ENCODE assay signal across 20 cellular contexts in genomic region chr12:42933461-42934081, GRCh38.
"Had no signal": no experiment of that assay in that cellular context is flagged by ENCODE, and none has a peak within 500 bp of the region (broad histone marks: within the 10 kb centered on the region; RNA-seq: fewer than 3 reads in every experiment).

No MANE protein-coding gene starts in this region.

- H3K36me3 ChIP-seq: brain microvascular endothelial cell, colonic mucosa, gastroesophageal sphincter, heart right ventricle, tibial nerve, vagina had no signal

- H3K27me3 Mint-ChIP-seq: activated CD4-positive, alpha-beta T cell treated with anti-CD3 and anti-CD28 coated beads, Interleukin-2, amount 10 ng/mL, durations not matched to agents 24 days and 14 days; activated CD8-positive, alpha-beta T cell treated with anti-CD3 and anti-CD28 coated beads for 36 hours; activated naive CD4-positive, alpha-beta T cell treated with anti-CD3 and anti-CD28 coated beads, Interleukin-2, amount 10 ng/mL, durations not matched to agents 7 days and 5 days; activated naive CD8-positive, alpha-beta T cell treated with anti-CD3 and anti-CD28 coated beads, Interleukin-2, amount 50 U/mL, for 24 hours; central memory CD8-positive, alpha-beta T cell; progenitor cell of endocrine pancreas; stimulated activated naive CD8-positive, alpha-beta T cell treated with anti-CD3 and anti-CD28 coated beads, Interleukin-15, Interleukin-2, amounts not matched to agents 100 ng/mL and 50 ng/mL, for 24 hours had no signal

- H3K4me3 ChIP-seq: colonic mucosa, gastroesophageal sphincter, heart right ventricle, lung, tibial nerve, vagina had no signal

- H3K4me3 Mint-ChIP-seq: activated CD4-positive, alpha-beta T cell treated with anti-CD3 and anti-CD28 coated beads, Interleukin-2, amount 10 ng/mL, durations not matched to agents 24 days and 14 days; activated CD8-positive, alpha-beta T cell treated with anti-CD3 and anti-CD28 coated beads for 36 hours; activated naive CD4-positive, alpha-beta T cell treated with anti-CD3 and anti-CD28 coated beads, Interleukin-2, amount 10 ng/mL, durations not matched to agents 7 days and 5 days; activated naive CD8-positive, alpha-beta T cell treated with anti-CD3 and anti-CD28 coated beads, Interleukin-2, amount 50 U/mL, for 24 hours; activated T-cell treated with anti-CD3 and anti-CD28 coated beads, Interleukin-2, amount 50 U/mL, for 4 hours; central memory CD8-positive, alpha-beta T cell; nephron progenitor cell; stimulated activated naive CD8-positive, alpha-beta T cell treated with anti-CD3 and anti-CD28 coated beads, Interleukin-15, Interleukin-2, amounts not matched to agents 100 ng/mL and 50 ng/mL, for 24 hours had no signal

- H3K36me3 Mint-ChIP-seq: activated naive CD4-positive, alpha-beta T cell treated with anti-CD3 and anti-CD28 coated beads, Interleukin-2, amount 10 ng/mL, durations not matched to agents 7 days and 5 days had no signal

- H3K27ac Mint-ChIP-seq: activated CD4-positive, alpha-beta T cell treated with anti-CD3 and anti-CD28 coated beads, Interleukin-2, amount 10 ng/mL, durations not matched to agents 24 days and 14 days; activated CD8-positive, alpha-beta T cell treated with anti-CD3 and anti-CD28 coated beads for 36 hours; activated naive CD4-positive, alpha-beta T cell treated with anti-CD3 and anti-CD28 coated beads, Interleukin-2, amount 10 ng/mL, durations not matched to agents 7 days and 5 days; activated naive CD8-positive, alpha-beta T cell treated with anti-CD3 and anti-CD28 coated beads, Interleukin-2, amount 50 U/mL, for 24 hours; nephron progenitor cell; progenitor cell of endocrine pancreas; stimulated activated naive CD8-positive, alpha-beta T cell treated with anti-CD3 and anti-CD28 coated beads, Interleukin-15, Interleukin-2, amounts not matched to agents 100 ng/mL and 50 ng/mL, for 24 hours had no signal

- H3K27ac ChIP-seq: brain microvascular endothelial cell, colonic mucosa, gastroesophageal sphincter, heart right ventricle, tibial nerve, vagina had no signal

- DNase-seq: activated CD4-positive, alpha-beta T cell treated with anti-CD3 and anti-CD28 coated beads, Interleukin-2, amount 10 ng/mL, durations not matched to agents 24 days and 14 days; activated CD8-positive, alpha-beta T cell treated with anti-CD3 and anti-CD28 coated beads for 36 hours; activated naive CD4-positive, alpha-beta T cell treated with anti-CD3 and anti-CD28 coated beads, Interleukin-2, amount 10 ng/mL, durations not matched to agents 7 days and 5 days; activated naive CD8-positive, alpha-beta T cell treated with anti-CD3 and anti-CD28 coated beads, Interleukin-2, amount 50 U/mL, for 24 hours; activated T-cell treated with anti-CD3 and anti-CD28 coated beads, Interleukin-2, amount 50 U/mL, for 4 hours; brain microvascular endothelial cell; colonic mucosa; heart right ventricle; left colon; nephron progenitor cell; stimulated activated CD4-positive, alpha-beta T cell treated with anti-CD3 and anti-CD28 coated beads, Interleukin-2, amount 100 ng/mL, for 48 hours; T-helper 1 cell; T-helper 9 cell had no signal

- H3K27me3 ChIP-seq: brain microvascular endothelial cell, colonic mucosa, gastroesophageal sphincter, heart right ventricle, tibial nerve, vagina had no signal

- H3K4me1 Mint-ChIP-seq: activated CD4-positive, alpha-beta T cell treated with anti-CD3 and anti-CD28 coated beads, Interleukin-2, amount 10 ng/mL, durations not matched to agents 24 days and 14 days; activated naive CD4-positive, alpha-beta T cell treated with anti-CD3 and anti-CD28 coated beads, Interleukin-2, amount 10 ng/mL, durations not matched to agents 7 days and 5 days; activated naive CD8-positive, alpha-beta T cell treated with anti-CD3 and anti-CD28 coated beads, Interleukin-2, amount 50 U/mL, for 24 hours; central memory CD8-positive, alpha-beta T cell had no signal

- H3K4me1 ChIP-seq: colonic mucosa, gastroesophageal sphincter, tibial nerve had no signal

- ATAC-seq: activated CD8-positive, alpha-beta T cell treated with anti-CD3 and anti-CD28 coated beads for 36 hours; activated naive CD8-positive, alpha-beta T cell treated with anti-CD3 and anti-CD28 coated beads, Interleukin-2, amount 50 U/mL, for 24 hours; activated T-cell treated with anti-CD3 and anti-CD28 coated beads, Interleukin-2, amount 50 U/mL, for 4 hours; gastroesophageal sphincter; heart right ventricle; left colon had no signal

- H3K9me3 ChIP-seq: colonic mucosa, gastroesophageal sphincter, vagina had no signal

- H3K9me3 Mint-ChIP-seq: activated CD4-positive, alpha-beta T cell treated with anti-CD3 and anti-CD28 coated beads, Interleukin-2, amount 10 ng/mL, durations not matched to agents 24 days and 14 days; activated CD8-positive, alpha-beta T cell treated with anti-CD3 and anti-CD28 coated beads for 36 hours; activated naive CD4-positive, alpha-beta T cell treated with anti-CD3 and anti-CD28 coated beads, Interleukin-2, amount 10 ng/mL, durations not matched to agents 7 days and 5 days; activated T-cell treated with anti-CD3 and anti-CD28 coated beads, Interleukin-2, amount 50 U/mL, for 4 hours had no signal
